8 cellular contexts compared by ENCODE assay signal in genomic region chr20:5504061-5504739, GRCh38.
DNase-seq lines count a peak whose midpoint lies in the region; ATAC-seq and TF ChIP-seq lines count a peak whose summit lies in the region.

No MANE protein-coding gene starts in this region.

- ATAC-seq in HG02759 (IDR thresholded peaks at IDR 0.05; ENCODE audit: unreplicated experiment), result no peak

- TF ChIP-seq CTCF in endodermal cell (conservative IDR thresholded peaks at IDR 0.05) (no peak), uterus (IDR thresholded peaks at IDR 0.05) (no peak)

- no peak overlapping the region for H3K27ac Mint-ChIP-seq in endodermal cell

- H3K4me1 ChIP-seq in endodermal cell (ENCODE audit: control insufficient read depth, insufficient read depth, low read length) (no peaks in the 10 kb centered on the region), mononuclear cell (ENCODE audit: insufficient read depth, low read length) (no peaks in the 10 kb centered on the region), uterus (no peaks in the 10 kb centered on the region)

- DNase-seq in NCI-H82 (lab: John Stamatoyannopoulos, UW), result peak; percentile 35
- DNase-seq in NCI-H82 treated with DMSO at 0.1 percent for 48 hours (lab: John Stamatoyannopoulos, UW; ENCODE audit: unreplicated experiment), result no peak
- DNase-seq in NOMO-1 (lab: John Stamatoyannopoulos, UW; ENCODE audit: unreplicated experiment in 2 of 2), result peak; percentile 87 to 89
- DNase-seq in endodermal cell, result peak; percentile 66
- DNase-seq in uterus, result peak; percentile 22 to 64
- no peak for DNase-seq in mesenteric fat pad (ENCODE audit: low spot score)

- peaks cover 5% of the 10 kb centered on the region for H3K27me3 Mint-ChIP-seq in endodermal cell (ENCODE audit: insufficient read depth)

- H3K9me3 ChIP-seq in endodermal cell (ENCODE audit: control insufficient read depth, low read length) (no peaks in the 10 kb centered on the region), mononuclear cell (ENCODE audit: low read depth, low read length) (no peaks in the 10 kb centered on the region), uterus (no peaks in the 10 kb centered on the region)

- 61 to 63% methylated on average over 13 to 34 of the region's 34 CpGs for WGBS in endodermal cell (ENCODE audit: insufficient coverage in 1 of 2, insufficient read length in 1 of 2), 2 experiments

- TF ChIP-seq POLR2A in uterus (IDR thresholded peaks at IDR 0.05), result no peak

- no peaks in the 10 kb centered on the region for H3K9me3 Mint-ChIP-seq in endodermal cell

- intact Hi-C loops in uterus (cut with DNase I; ENCODE audit: low total_unique reads), result no loop called here

- H3K36me3 ChIP-seq in endodermal cell (ENCODE audit: control insufficient read depth, insufficient read depth, low read length), result no peaks in the 10 kb centered on the region
- H3K36me3 ChIP-seq in uterus, result no peaks in the 10 kb centered on the region

- H3K4me3 ChIP-seq in endodermal cell (ENCODE audit: low read length) (peak overlapping the region; percentile 75), mononuclear cell (ENCODE audit: low read length) (peak overlapping the region; percentile 28), uterus (peak overlapping the region; percentile 39 to 66)

- H3K36me3 Mint-ChIP-seq in endodermal cell (ENCODE audit: low read depth), result no peaks in the 10 kb centered on the region

- H3K27me3 ChIP-seq in endodermal cell (ENCODE audit: control insufficient read depth, insufficient read depth, low read length, poor library complexity, severe bottlenecking) (no peaks in the 10 kb centered on the region), mononuclear cell (ENCODE audit: insufficient read depth, low read length) (no peaks in the 10 kb centered on the region), uterus (no peaks in the 10 kb centered on the region)

- no peak overlapping the region for H3K9ac ChIP-seq in endodermal cell (ENCODE audit: extremely low read depth, low read length, poor library complexity, severe bottlenecking)

- H3K27ac ChIP-seq in endodermal cell (ENCODE audit: low read depth, low read length), result no peak overlapping the region
- H3K27ac ChIP-seq in uterus, result peak overlapping the region in 1 of 2 donors; percentile 50

- peak overlapping the region; percentile 15 for H3K4me3 Mint-ChIP-seq in endodermal cell

- H3K4me1 Mint-ChIP-seq in endodermal cell, result no peaks in the 10 kb centered on the region

Comparison
In these comparisons a context has a peak if more than half of its experiments do, and no peak if none do; other contexts are left out.
1. DNase-seq: peak in NCI-H82 (single experiment), NOMO-1 (2 of 2), endodermal cell (single experiment) and uterus (2 of 2); none in NCI-H82 treated with DMSO at 0.1 percent for 48 hours (single experiment) and mesenteric fat pad (single experiment).
2. Peak in every context shown above with its lines, with median percentiles within 50 percentile points of each other: H3K4me3 ChIP-seq.